Comparison of ENCODE assay signal across 17 cellular contexts in genomic region chr12:18696971-18697602, GRCh38. TPM values are rescaled to one million over a fixed set of nuclear protein-coding genes. Genes with fewer than 3 reads are reported as not detected.
DNase-seq lines count a peak whose midpoint lies in the region; ATAC-seq and TF ChIP-seq lines count a peak whose summit lies in the region.
"Had no signal": no experiment of that assay in that cellular context is flagged by ENCODE, and none has a peak within 500 bp of the region (broad histone marks: within the 10 kb centered on the region; RNA-seq: fewer than 3 reads in every experiment).

No MANE protein-coding gene starts in this region.

- intact Hi-C loops in IMR-90 (cut with micrococcal nuclease), result no loop called here

- no peak overlapping the region for H3K56ac ChIP-seq in IMR-90 (ENCODE audit: extremely low read depth, insufficient read depth, low read length)

- no peak overlapping the region for H3K9ac ChIP-seq in IMR-90 (ENCODE audit: low read depth, low read length)
- H3K9ac ChIP-seq: KMS-11 had no signal

- H3K27ac ChIP-seq in IMR-90 (ENCODE audit: insufficient read depth, low read length), result peak overlapping the region; percentile 29; the same call in 1 of the 2 replicates
- H3K27ac ChIP-seq in foreskin keratinocyte, result peak overlapping the region; percentile 14
- H3K27ac ChIP-seq: gastrocnemius medialis, KMS-11 had no signal

- no peak overlapping the region for H4K91ac ChIP-seq in IMR-90 (ENCODE audit: insufficient read depth, low read depth, low read length)

- TF ChIP-seq CTCF in IMR-90 (conservative IDR thresholded peaks at IDR 0.05; ENCODE audit: low read depth, low read length) (no peak), astrocyte of the spinal cord (IDR thresholded peaks at IDR 0.05; ENCODE audit: low read depth, low read length) (no peak), foreskin keratinocyte (conservative IDR thresholded peaks at IDR 0.05) (no peak)

- H4K5ac ChIP-seq in IMR-90 (ENCODE audit: low read depth, low read length), result no peak overlapping the region

- H3K9me3 ChIP-seq in IMR-90 (ENCODE audit: control insufficient read depth, insufficient read depth, low read length), result no peaks in the 10 kb centered on the region
- H3K9me3 ChIP-seq: gastrocnemius medialis had no signal

- H3K9me1 ChIP-seq in IMR-90 (ENCODE audit: insufficient read depth, low read length), result no peaks in the 10 kb centered on the region

- no peak overlapping the region for H2BK15ac ChIP-seq in IMR-90 (ENCODE audit: low read depth, low read length)

- no peak overlapping the region for H3K4ac ChIP-seq in IMR-90 (ENCODE audit: low read depth, low read length)

- H3K4me3 ChIP-seq in IMR-90 (ENCODE audit: insufficient read depth, low read depth, low read length) (no peak overlapping the region), astrocyte of the spinal cord (ENCODE audit: low read depth, low read length) (no peak overlapping the region)
- H3K4me3 ChIP-seq: gastrocnemius medialis, smooth muscle cell had no signal

- H3K27me3 ChIP-seq in IMR-90 (ENCODE audit: control insufficient read depth, insufficient read depth, low read length) (no peaks in the 10 kb centered on the region), foreskin keratinocyte (no peaks in the 10 kb centered on the region)
- H3K27me3 ChIP-seq: gastrocnemius medialis had no signal

- H3K4me1 ChIP-seq in IMR-90 (ENCODE audit: control insufficient read depth, insufficient read depth, low read length) (peaks cover 2% of the 10 kb centered on the region; the same call in 1 of the 2 replicates), foreskin keratinocyte (peaks cover 15% of the 10 kb centered on the region)
- H3K4me1 ChIP-seq: gastrocnemius medialis had no signal

- H4K20me1 ChIP-seq in IMR-90 (ENCODE audit: insufficient read depth, low read length), result no peaks in the 10 kb centered on the region

- ATAC-seq in IMR-90 (ENCODE audit: low read depth) (peak; percentile 92), foreskin keratinocyte (peak; percentile 89), HG03175 (IDR thresholded peaks at IDR 0.05; ENCODE audit: unreplicated experiment) (no peak)
- ATAC-seq: activated naive CD8-positive, alpha-beta T cell treated with anti-CD3 and anti-CD28 coated beads, Interleukin-2, amount 50 U/mL, for 24 hours; gastrocnemius medialis had no signal

- no peak overlapping the region for H3K14ac ChIP-seq in IMR-90 (replicated peaks; ENCODE audit: low read depth, low read length)

- no peaks in the 10 kb centered on the region for H3K36me3 ChIP-seq in IMR-90 (ENCODE audit: control insufficient read depth, insufficient read depth, low read length)
- H3K36me3 ChIP-seq: gastrocnemius medialis had no signal

- dilution Hi-C loops in IMR-90 (cut with HindIII; ENCODE audit: low sequenced_read_pairs, unreplicated experiment), result no loop called here

- TF ChIP-seq POLR2A in IMR-90 (IDR thresholded peaks at IDR 0.05; ENCODE audit: low read depth, low read length), result no peak

- H3K4me2 ChIP-seq in IMR-90 (ENCODE audit: low read depth, low read length), result no peak overlapping the region
- H3K4me2 ChIP-seq: KMS-11, smooth muscle cell had no signal

- no peaks in the 10 kb centered on the region for H3K79me1 ChIP-seq in IMR-90 (ENCODE audit: low read depth in 1 of 2, low read length in 2 of 2)

- H3K18ac ChIP-seq in IMR-90 (ENCODE audit: low read depth, low read length), result no peak overlapping the region

- no peak overlapping the region for H2AK9ac ChIP-seq in IMR-90 (replicated peaks; ENCODE audit: low read depth, low read length, poor library complexity)

- H3K23ac ChIP-seq in IMR-90 (ENCODE audit: low read depth, low read length), result no peak overlapping the region

- POLR2A ChIA-PET in IMR-90 (lab: Charles Lee; ENCODE audit: unreplicated experiment), result no interaction called here

- no peak overlapping the region for H2AK5ac ChIP-seq in IMR-90 (ENCODE audit: low read depth, low read length)

- H4K8ac ChIP-seq in IMR-90 (ENCODE audit: low read depth in 2 of 2, low read length in 2 of 2), result no peak overlapping the region

- in situ Hi-C loops in ACHN (cut with HindIII; ENCODE audit: low pct_ligation_motif_present, low pct_unique_long_range_greater_than_20kb, low sequenced_read_pairs) (no loop called here), IMR-90 (cut with MboI; ENCODE audit: low sequenced_read_pairs) (no loop called here), astrocyte of the spinal cord (cut with HindIII; ENCODE audit: low sequenced_read_pairs) (no loop called here)

- DNase-seq in ACHN, result peak; percentile 67
- peak; percentile 80 for DNase-seq in IMR-90
- DNase-seq in astrocyte of the spinal cord (ENCODE audit: low read depth, low spot score), result peak; percentile 75
- DNase-seq in foreskin keratinocyte, result peak; percentile 50 to 81
- no peak for DNase-seq in mesenteric fat pad (ENCODE audit: low spot score)
- DNase-seq in NCI-H1694 (lab: John Stamatoyannopoulos, UW), result no peak
- DNase-seq in RPMI8226, result no peak
- DNase-seq: activated naive CD8-positive, alpha-beta T cell treated with anti-CD3 and anti-CD28 coated beads, Interleukin-2, amount 50 U/mL, for 24 hours; activated T-cell treated with anti-CD3 and anti-CD28 coated beads for 4 hours; dermis blood vessel endothelial cell; gastrocnemius medialis; NCI-H146; NCI-H524; T-helper 2 cell had no signal

- no peak overlapping the region for H2AFZ ChIP-seq in IMR-90 (replicated peaks; ENCODE audit: low read length, poor library complexity)

- no peak for TF ChIP-seq RAD21 in IMR-90 (IDR thresholded peaks at IDR 0.05; ENCODE audit: low read length)

- no TSS peak for BruUV-seq in IMR-90 (replicated peaks; lab: Mats Ljungman, UMichigan)

- CTCF ChIA-PET in IMR-90 (lab: Yijun Ruan, JAX), result no interaction called here

- peak overlapping the region; percentile 69 for H2BK5ac ChIP-seq in IMR-90 (ENCODE audit: low read depth, low read length, poor library complexity, severe bottlenecking)

- no peak overlapping the region for H2BK20ac ChIP-seq in IMR-90 (ENCODE audit: low read depth, low read length)

- H2BK120ac ChIP-seq in IMR-90 (ENCODE audit: low read depth, low read length), result no peak overlapping the region

TF ChIP-seq in IMR-90, 13 proteins besides CTCF, POLR2A, EP300 and RAD21:
- peak; percentile 83 for TF ChIP-seq FOS (IDR thresholded peaks at IDR 0.05; ENCODE audit: low read depth, low read length)
- TF ChIP-seq CEBPB (IDR thresholded peaks at IDR 0.05; ENCODE audit: low read depth, low read length), result peak; percentile 44; the same call in 1 of the 2 replicates
- TF ChIP-seq MAZ (IDR thresholded peaks at IDR 0.05; ENCODE audit: borderline replicate concordance, low read depth, low read length), result no peak

RNA-seq across cellular contexts. Expression of gene PLCZ1, which starts 40.7 kb away (rescaled TPM):
- total RNA-seq in IMR-90 (2012; rRNA removed), result not detected in 2 replicates
- polyA plus RNA-seq in IMR-90 (2012; rRNA removed), result not detected in 2 replicates
- not detected in 2 replicates for polyA plus RNA-seq in IMR-90 (2012; cell fraction: cytosol; rRNA removed)
- polyA plus RNA-seq in IMR-90 (2012; cell fraction: nucleus; rRNA removed; ENCODE audit: low replicate concordance), result not detected in 2 replicates
- not detected in 2 replicates for total RNA-seq in foreskin keratinocyte
- polyA plus RNA-seq in foreskin keratinocyte, result not detected in 2 replicates
- total RNA-seq in mesenteric fat pad, result not detected
- total RNA-seq: dermis blood vessel endothelial cell, gastrocnemius medialis, smooth muscle cell had no signal
- polyA plus RNA-seq: smooth muscle cell had no signal

RNA-seq across cellular contexts. Expression of gene CAPZA3, which starts 40.8 kb away (rescaled TPM):
- total RNA-seq in IMR-90 (2012; rRNA removed), result not detected in 2 replicates
- polyA plus RNA-seq in IMR-90 (2012; rRNA removed), result not detected in 2 replicates
- not detected in 2 replicates for polyA plus RNA-seq in IMR-90 (2012; cell fraction: cytosol; rRNA removed)
- not detected in 2 replicates for polyA plus RNA-seq in IMR-90 (2012; cell fraction: nucleus; rRNA removed; ENCODE audit: low replicate concordance)
- total RNA-seq in foreskin keratinocyte, result not detected in 2 replicates
- polyA plus RNA-seq in foreskin keratinocyte, result not detected in 2 replicates
- not detected for total RNA-seq in mesenteric fat pad
- total RNA-seq: dermis blood vessel endothelial cell, gastrocnemius medialis, smooth muscle cell had no signal

Comparison
In these comparisons a context has a peak if more than half of its experiments do, and no peak if none do; other contexts are left out.
1. DNase-seq: peak in ACHN (single experiment), IMR-90 (single experiment), astrocyte of the spinal cord (single experiment) and foreskin keratinocyte (2 of 2); none in mesenteric fat pad (single experiment), NCI-H1694 (single experiment) and RPMI8226 (single experiment).